ENCODE assay signal across 24 cellular contexts in genomic region chrX:72240976-72241375, GRCh38.
"Had no signal": no experiment of that assay in that cellular context is flagged by ENCODE, and none has a peak within 500 bp of the region (broad histone marks: within the 10 kb centered on the region; RNA-seq: fewer than 3 reads in every experiment).

No MANE protein-coding gene starts in this region.

- H3K27me3 ChIP-seq: SJSA1 had no signal

- H3K4me3 ChIP-seq: SJSA1, SK-N-MC had no signal

- DNase-seq: KBM-7, MV-4-11, NCI-H1048, NCI-H1105, NCI-H1417, NCI-H1436 treated with DMSO at 0.1 percent for 48 hours, NCI-H1694, NCI-H187 treated with DMSO at 0.1 percent for 48 hours, NCI-H2029 treated with DMSO at 0.1 percent for 48 hours, NCI-H2171, NCI-H226, NCI-H446, NCI-H510A, NCI-H524 treated with DMSO at 0.1 percent for 48 hours, NCI-H69, NCI-H774, Right ventricle myocardium superior, RPMI8226, SIG-M5 had no signal

- FAIRE-seq: HTR-8/SVneo, RCC 7860 had no signal

- H3K27ac ChIP-seq: HL-60, SJSA1, SK-N-MC had no signal

- H3K9me3 ChIP-seq: SJSA1 had no signal
